In the genomic region with DNA sequence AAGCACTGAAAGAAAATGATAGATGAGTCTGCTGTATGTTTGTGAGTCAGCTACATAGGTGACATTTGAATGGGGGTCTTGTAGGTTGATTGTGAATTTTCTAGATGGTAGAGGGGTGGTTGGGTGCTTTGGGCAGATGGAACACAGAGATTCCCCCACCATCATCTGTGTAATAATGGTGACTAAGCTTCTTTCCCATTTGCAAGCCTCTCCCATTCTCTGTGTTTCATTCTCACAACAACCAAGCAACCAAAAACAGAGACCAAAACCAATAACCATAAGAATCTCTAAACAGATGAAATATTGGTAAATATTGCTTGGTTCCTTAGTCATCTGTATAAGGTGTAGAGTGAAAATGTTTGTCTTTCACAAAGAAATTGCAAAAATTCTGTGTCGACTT, we compare ENCODE assay signal across 30 cellular contexts.
DNase-seq lines count a peak whose midpoint lies in the region; ATAC-seq, FAIRE-seq and TF ChIP-seq lines count a peak whose summit lies in the region.
"Had no signal": no experiment of that assay in that cellular context is flagged by ENCODE, and none has a peak within 500 bp of the region (broad histone marks: within the 10 kb centered on the region; RNA-seq: fewer than 3 reads in every experiment).

No MANE protein-coding gene starts in this region.

- H3K36me3 Mint-ChIP-seq in memory B cell: peaks cover 5% of the 10 kb centered on the region
- H3K36me3 Mint-ChIP-seq: activated naive CD4-positive, alpha-beta T cell treated with anti-CD3 and anti-CD28 coated beads, Interleukin-2, amount 50 U/mL, for 72 hours; CD8-positive, alpha-beta T cell; natural killer cell had no signal

- TF ChIP-seq POLR2A in H54 (IDR thresholded peaks at IDR 0.05; ENCODE audit: low read depth, low read length): no peak

- peak overlapping the region; percentile 93 for H3K27ac Mint-ChIP-seq in memory B cell
- H3K27ac Mint-ChIP-seq: activated CD4-positive, alpha-beta memory T cell treated with anti-CD3 and anti-CD28 coated beads, Interleukin-2, amount 10 ng/mL, durations not matched to agents 7 days and 5 days; activated naive CD4-positive, alpha-beta T cell treated with anti-CD3 and anti-CD28 coated beads, Interleukin-2, amount 50 U/mL, for 72 hours; CD8-positive, alpha-beta T cell; natural killer cell; stimulated activated naive CD8-positive, alpha-beta T cell treated with anti-CD3 and anti-CD28 coated beads, Interleukin-15, amount 100 ng/mL, for 72 hours; T-helper 17 cell had no signal

- no peaks in the 10 kb centered on the region for H3K27me3 Mint-ChIP-seq in memory B cell
- H3K27me3 Mint-ChIP-seq: activated CD4-positive, alpha-beta memory T cell treated with anti-CD3 and anti-CD28 coated beads, Interleukin-2, amount 10 ng/mL, durations not matched to agents 7 days and 5 days; stimulated activated naive CD8-positive, alpha-beta T cell treated with anti-CD3 and anti-CD28 coated beads, Interleukin-15, amount 100 ng/mL, for 72 hours; T-helper 17 cell had no signal

- peak; percentile 38 for ATAC-seq in GM18870 (IDR thresholded peaks at IDR 0.05; ENCODE audit: unreplicated experiment)
- peak; percentile 42 for ATAC-seq in HG03432 (IDR thresholded peaks at IDR 0.05; ENCODE audit: unreplicated experiment)
- ATAC-seq in memory B cell (ENCODE audit: low read depth): no peak
- ATAC-seq: activated CD4-positive, CD25-positive, alpha-beta regulatory T cell treated with anti-CD3 and anti-CD28 coated beads, Interleukin-2, amount 50 U/mL, for 24 hours; CD8-positive, alpha-beta T cell; gastrocnemius medialis; mucosa of descending colon; natural killer cell; Panc1; right lobe of liver; stimulated activated naive CD8-positive, alpha-beta T cell treated with anti-CD3 and anti-CD28 coated beads, Interleukin-15, amount 100 ng/mL, for 72 hours; T-helper 17 cell had no signal

- H3K9me3 Mint-ChIP-seq in memory B cell: no peaks in the 10 kb centered on the region
- H3K9me3 Mint-ChIP-seq: activated CD4-positive, alpha-beta memory T cell treated with anti-CD3 and anti-CD28 coated beads, Interleukin-2, amount 10 ng/mL, durations not matched to agents 7 days and 5 days; activated naive CD4-positive, alpha-beta T cell treated with anti-CD3 and anti-CD28 coated beads, Interleukin-2, amount 50 U/mL, for 72 hours; CD8-positive, alpha-beta T cell; natural killer cell; stimulated activated naive CD8-positive, alpha-beta T cell treated with anti-CD3 and anti-CD28 coated beads, Interleukin-15, amount 100 ng/mL, for 72 hours had no signal

- H3K4me1 Mint-ChIP-seq in memory B cell: peaks cover 61% of the 10 kb centered on the region
- H3K4me1 Mint-ChIP-seq: stimulated activated naive CD8-positive, alpha-beta T cell treated with anti-CD3 and anti-CD28 coated beads, Interleukin-15, amount 100 ng/mL, for 72 hours; T-helper 17 cell had no signal

- peak; percentile 79 for FAIRE-seq in H54 (lab: Jason Lieb, UNC)
- FAIRE-seq: endothelial cell of umbilical vein, urothelium cell line had no signal

- H3K4me3 Mint-ChIP-seq in memory B cell: no peak overlapping the region
- H3K4me3 Mint-ChIP-seq: activated CD4-positive, alpha-beta memory T cell treated with anti-CD3 and anti-CD28 coated beads, Interleukin-2, amount 10 ng/mL, durations not matched to agents 7 days and 5 days; CD8-positive, alpha-beta T cell; natural killer cell; stimulated activated naive CD8-positive, alpha-beta T cell treated with anti-CD3 and anti-CD28 coated beads, Interleukin-15, amount 100 ng/mL, for 72 hours; T-helper 17 cell had no signal

- no peak for DNase-seq in H54 (ENCODE audit: insufficient read length, low spot score)
- no peak for DNase-seq in memory B cell (ENCODE audit: low spot score in 2 of 2)
- no peak for DNase-seq in epidermal melanocyte (ENCODE audit: insufficient read length, low spot score)
- DNase-seq in NCI-H526 (lab: John Stamatoyannopoulos, UW): no peak
- no peak for DNase-seq in activated CD4-positive, alpha-beta T cell treated with anti-CD3 and anti-CD28 coated beads for 4 hours
- DNase-seq: activated CD4-positive, alpha-beta memory T cell treated with anti-CD3 and anti-CD28 coated beads, Interleukin-2, amount 10 ng/mL, durations not matched to agents 7 days and 5 days; amygdala; BE2C; CD8-positive, alpha-beta T cell; EL; gastrocnemius medialis; mucosa of descending colon; natural killer cell; NCI-H1417; NCI-H2029 treated with DMSO at 0.1 percent for 48 hours; NCI-H69; nucleus accumbens; right lobe of liver; SHP77; spleen; stimulated activated CD4-positive, alpha-beta T cell treated with anti-CD3 and anti-CD28 coated beads, Interleukin-2, amount 100 ng/mL, for 24 hours; stimulated activated naive CD8-positive, alpha-beta T cell treated with anti-CD3 and anti-CD28 coated beads, Interleukin-15, amount 100 ng/mL, for 72 hours; T-helper 17 cell had no signal
